1 cellular context compared by ENCODE assay signal in genomic region chr22:21444701-21445436, GRCh38.
TF ChIP-seq lines count a peak whose summit lies in the region.

No MANE protein-coding gene starts in this region.

TF ChIP-seq in HepG2, 621 proteins besides CTCF, POLR2A, EP300 and RAD21 (continued from another document):
- TF ChIP-seq, protein P1, sequence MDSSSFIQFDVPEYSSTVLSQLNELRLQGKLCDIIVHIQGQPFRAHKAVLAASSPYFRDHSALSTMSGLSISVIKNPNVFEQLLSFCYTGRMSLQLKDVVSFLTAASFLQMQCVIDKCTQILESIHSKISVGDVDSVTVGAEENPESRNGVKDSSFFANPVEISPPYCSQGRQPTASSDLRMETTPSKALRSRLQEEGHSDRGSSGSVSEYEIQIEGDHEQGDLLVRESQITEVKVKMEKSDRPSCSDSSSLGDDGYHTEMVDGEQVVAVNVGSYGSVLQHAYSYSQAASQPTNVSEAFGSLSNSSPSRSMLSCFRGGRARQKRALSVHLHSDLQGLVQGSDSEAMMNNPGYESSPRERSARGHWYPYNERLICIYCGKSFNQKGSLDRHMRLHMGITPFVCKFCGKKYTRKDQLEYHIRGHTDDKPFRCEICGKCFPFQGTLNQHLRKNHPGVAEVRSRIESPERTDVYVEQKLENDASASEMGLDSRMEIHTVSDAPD (CRISPR knock-in tag; IDR thresholded peaks at IDR 0.05) = no peak
- TF ChIP-seq, protein P2, sequence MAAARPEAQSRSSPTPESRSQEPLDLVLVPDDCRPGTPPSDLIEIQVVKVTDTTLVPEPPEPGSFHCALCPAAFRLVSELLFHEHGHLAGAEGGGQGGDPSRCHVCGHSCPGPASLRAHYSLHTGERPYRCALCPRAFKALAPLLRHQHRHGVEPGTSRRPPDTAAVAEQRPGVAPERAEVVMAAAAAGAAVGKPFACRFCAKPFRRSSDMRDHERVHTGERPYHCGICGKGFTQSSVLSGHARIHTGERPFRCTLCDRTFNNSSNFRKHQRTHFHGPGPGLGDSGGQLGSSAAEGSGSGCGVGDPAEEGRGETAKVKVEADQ (CRISPR knock-in tag; IDR thresholded peaks at IDR 0.05; ENCODE audit: borderline replicate concordance) = no peak
- TF ChIP-seq ZNF430 (CRISPR knock-in tag; IDR thresholded peaks at IDR 0.05) = no peak
- no peak for TF ChIP-seq ZNF557 (CRISPR knock-in tag; IDR thresholded peaks at IDR 0.05)
- no peak for TF ChIP-seq RFXANK (CRISPR knock-in tag; IDR thresholded peaks at IDR 0.05)
- no peak for TF ChIP-seq SMARCC2 (IDR thresholded peaks at IDR 0.05)
- no peak for TF ChIP-seq RXRA (CRISPR knock-in tag; IDR thresholded peaks at IDR 0.05)
